Comparison of ENCODE assay signal across 28 cellular contexts in the genomic region with DNA sequence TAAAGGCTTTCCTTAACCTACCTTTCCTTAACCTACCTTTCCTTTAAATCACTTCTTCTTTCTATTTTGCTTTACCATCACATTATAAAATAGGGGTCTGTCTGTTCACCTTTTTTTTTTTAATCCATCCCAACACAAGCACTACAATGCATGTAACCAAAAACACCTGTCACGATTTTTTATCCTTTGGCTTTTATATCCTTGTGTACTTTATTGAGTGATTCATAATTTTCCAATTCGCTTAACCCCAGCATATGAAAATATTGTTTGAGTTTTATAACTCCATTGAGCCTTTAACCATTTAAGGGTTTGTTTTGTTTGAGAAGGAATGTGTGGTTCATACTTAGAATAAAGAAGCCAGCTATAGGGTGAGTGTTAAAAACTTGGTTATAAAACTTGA.
"Had no signal": no experiment of that assay in that cellular context is flagged by ENCODE, and none has a peak within 500 bp of the region (broad histone marks: within the 10 kb centered on the region; RNA-seq: fewer than 3 reads in every experiment).

No MANE protein-coding gene starts in this region.

- DNase-seq: activated B cell treated with CpG ODN at 0.5 μM for 24 hours; activated CD4-positive, alpha-beta memory T cell treated with anti-CD3 and anti-CD28 coated beads for 36 hours; activated CD4-positive, alpha-beta T cell treated with anti-CD3 and anti-CD28 coated beads, Interleukin-2, amount 10 ng/mL, durations not matched to agents 7 days and 5 days; activated CD8-positive, alpha-beta memory T cell treated with anti-CD3 and anti-CD28 coated beads for 24 hours; activated effector memory CD4-positive, alpha-beta T cell treated with anti-CD3 and anti-CD28 coated beads, Interleukin-2, amount 50 U/mL, for 16 hours; activated naive CD4-positive, alpha-beta T cell treated with Interleukin-2 at 50 U/mL for 16 hours; activated naive CD8-positive, alpha-beta T cell treated with anti-CD3 and anti-CD28 coated beads, Interleukin-2, amount 50 U/mL, for 24 hours; activated T-cell treated with anti-CD3 and anti-CD28 coated beads, Interleukin-2, amount 50 U/mL, for 4 hours; amniotic stem cell; Karpas-422; NCI-H1048; NCI-H146; NCI-H1930; NCI-H226; NCI-H526; NK-92 treated with Interleukin-12 subunit alpha and Interleukin-12 subunit beta, amount 100 ng/mL, for 24 hours; OCI-M1; Peyer's patch; Right ventricle myocardium superior; SJCRH30; T-helper 17 cell; T-helper 9 cell had no signal

- H3K4me3 Mint-ChIP-seq: activated B cell treated with CpG ODN at 0.5 μM for 24 hours; activated CD4-positive, alpha-beta memory T cell treated with anti-CD3 and anti-CD28 coated beads for 36 hours; activated CD4-positive, alpha-beta T cell treated with anti-CD3 and anti-CD28 coated beads, Interleukin-2, amount 10 ng/mL, durations not matched to agents 7 days and 5 days; activated naive CD8-positive, alpha-beta T cell treated with anti-CD3 and anti-CD28 coated beads, Interleukin-2, amount 50 U/mL, for 24 hours; activated T-cell treated with anti-CD3 and anti-CD28 coated beads, Interleukin-2, amount 50 U/mL, for 4 hours; brain; central memory CD8-positive, alpha-beta T cell; T-helper 17 cell had no signal

- H3K36me3 ChIP-seq: ascending aorta, Peyer's patch, SJCRH30 had no signal

- H3K27me3 Mint-ChIP-seq: activated B cell treated with CpG ODN at 0.5 μM for 24 hours; activated CD4-positive, alpha-beta memory T cell treated with anti-CD3 and anti-CD28 coated beads for 36 hours; activated CD4-positive, alpha-beta T cell treated with anti-CD3 and anti-CD28 coated beads, Interleukin-2, amount 10 ng/mL, durations not matched to agents 7 days and 5 days; activated naive CD8-positive, alpha-beta T cell treated with anti-CD3 and anti-CD28 coated beads, Interleukin-2, amount 50 U/mL, for 24 hours; central memory CD8-positive, alpha-beta T cell; T-helper 17 cell had no signal

- H3K27me3 ChIP-seq: ascending aorta, Peyer's patch, SJCRH30 had no signal

- ATAC-seq: activated naive CD4-positive, alpha-beta T cell treated with anti-CD3 and anti-CD28 coated beads, Interleukin-2, amount 50 U/mL, for 72 hours; activated naive CD8-positive, alpha-beta T cell treated with anti-CD3 and anti-CD28 coated beads, Interleukin-2, amount 50 U/mL, for 24 hours; activated T-cell treated with anti-CD3 and anti-CD28 coated beads, Interleukin-2, amount 50 U/mL, for 4 hours; K562; T-helper 17 cell had no signal

- H3K9me3 ChIP-seq: ascending aorta, Peyer's patch, SJCRH30 had no signal

- H3K27ac Mint-ChIP-seq: activated B cell treated with CpG ODN at 0.5 μM for 24 hours; activated CD4-positive, alpha-beta memory T cell treated with anti-CD3 and anti-CD28 coated beads for 36 hours; activated CD4-positive, alpha-beta T cell treated with anti-CD3 and anti-CD28 coated beads, Interleukin-2, amount 10 ng/mL, durations not matched to agents 7 days and 5 days; activated naive CD4-positive, alpha-beta T cell treated with anti-CD3 and anti-CD28 coated beads, Interleukin-2, amount 50 U/mL, for 72 hours; activated naive CD8-positive, alpha-beta T cell treated with anti-CD3 and anti-CD28 coated beads, Interleukin-2, amount 50 U/mL, for 24 hours; brain; T-helper 17 cell had no signal

- FAIRE-seq: K562 had no signal

- H3K9me3 Mint-ChIP-seq: activated B cell treated with CpG ODN at 0.5 μM for 24 hours; activated CD4-positive, alpha-beta memory T cell treated with anti-CD3 and anti-CD28 coated beads for 36 hours; activated CD4-positive, alpha-beta T cell treated with anti-CD3 and anti-CD28 coated beads, Interleukin-2, amount 10 ng/mL, durations not matched to agents 7 days and 5 days; brain had no signal

- H3K4me1 Mint-ChIP-seq: activated B cell treated with CpG ODN at 0.5 μM for 24 hours; activated CD4-positive, alpha-beta T cell treated with anti-CD3 and anti-CD28 coated beads, Interleukin-2, amount 10 ng/mL, durations not matched to agents 7 days and 5 days; activated naive CD8-positive, alpha-beta T cell treated with anti-CD3 and anti-CD28 coated beads, Interleukin-2, amount 50 U/mL, for 24 hours; central memory CD8-positive, alpha-beta T cell; T-helper 17 cell had no signal

- H3K4me3 ChIP-seq: ascending aorta, K562, Peyer's patch, SJCRH30 had no signal

- H3K27ac ChIP-seq: ascending aorta, Peyer's patch, RWPE1, SJCRH30 had no signal

- H3K4me1 ChIP-seq: ascending aorta, Peyer's patch, SJCRH30 had no signal

- H3K36me3 Mint-ChIP-seq: activated CD4-positive, alpha-beta memory T cell treated with anti-CD3 and anti-CD28 coated beads for 36 hours; activated naive CD4-positive, alpha-beta T cell treated with anti-CD3 and anti-CD28 coated beads, Interleukin-2, amount 50 U/mL, for 72 hours; brain had no signal
